In genomic region chr13:110155072-110155471, GRCh38 we compare ENCODE assay signal across 20 cellular contexts.
DNase-seq lines count a peak whose midpoint lies in the region; ATAC-seq and TF ChIP-seq lines count a peak whose summit lies in the region.
"Had no signal": no experiment of that assay in that cellular context is flagged by ENCODE, and none has a peak within 500 bp of the region (broad histone marks: within the 10 kb centered on the region; RNA-seq: fewer than 3 reads in every experiment).

No MANE protein-coding gene starts in this region.

- TF ChIP-seq POLR2A in IMR-90 (IDR thresholded peaks at IDR 0.05; ENCODE audit: low read depth, low read length) = no peak
- TF ChIP-seq POLR2A in gastroesophageal sphincter (IDR thresholded peaks at IDR 0.05) = no peak
- no peak for TF ChIP-seq POLR2A in tibial nerve (IDR thresholded peaks at IDR 0.05)

- no peak overlapping the region for H4K91ac ChIP-seq in IMR-90 (ENCODE audit: insufficient read depth, low read depth, low read length)

- H2AK9ac ChIP-seq in IMR-90 (replicated peaks; ENCODE audit: low read depth, low read length, poor library complexity) = no peak overlapping the region

- H3K9ac ChIP-seq in IMR-90 (ENCODE audit: low read depth, low read length) = no peak overlapping the region
- H3K9ac ChIP-seq: BLaER1 treated with 17β-estradiol and CSF1 and Interleukin-3, amounts not matched to agents 10 nM and 100 nM had no signal

- no peak for TF ChIP-seq CTCF in GM23338 (conservative IDR thresholded peaks at IDR 0.05; ENCODE audit: low read depth in 2 of 2)
- TF ChIP-seq CTCF in IMR-90 (conservative IDR thresholded peaks at IDR 0.05; ENCODE audit: low read depth, low read length) = no peak
- TF ChIP-seq CTCF in gastroesophageal sphincter (IDR thresholded peaks at IDR 0.05) = no peak
- TF ChIP-seq CTCF in osteocyte (IDR thresholded peaks at IDR 0.05) = no peak
- no peak for TF ChIP-seq CTCF in tibial nerve (IDR thresholded peaks at IDR 0.05)
- TF ChIP-seq CTCF in omental fat pad (IDR thresholded peaks at IDR 0.05) = no peak

- no peak overlapping the region; the same call in 1 of the 2 replicates for H3K4ac ChIP-seq in IMR-90 (ENCODE audit: low read depth, low read length)

- H3K27ac Mint-ChIP-seq in GM23338 = no peak overlapping the region
- H3K27ac Mint-ChIP-seq in osteocyte (ENCODE audit: unreplicated experiment) = peak overlapping the region; percentile 47
- H3K27ac Mint-ChIP-seq: HFFc6 had no signal

- peaks cover 8 to 34% of the 10 kb centered on the region in 2 experiments; a peak in 3 of 4 replicates for H3K79me1 ChIP-seq in IMR-90 (ENCODE audit: low read depth in 1 of 2, low read length in 2 of 2)

- H3K4me1 Mint-ChIP-seq in GM23338 = peaks cover 8% of the 10 kb centered on the region
- peaks cover 4% of the 10 kb centered on the region for H3K4me1 Mint-ChIP-seq in osteocyte (ENCODE audit: unreplicated experiment)

- H2BK120ac ChIP-seq in IMR-90 (ENCODE audit: low read depth, low read length) = no peak overlapping the region

- no peak overlapping the region for H4K8ac ChIP-seq in IMR-90 (ENCODE audit: low read depth in 2 of 2, low read length in 2 of 2)

- no peak overlapping the region for H3K4me3 Mint-ChIP-seq in GM23338
- H3K4me3 Mint-ChIP-seq in osteocyte (ENCODE audit: unreplicated experiment) = no peak overlapping the region
- H3K4me3 Mint-ChIP-seq: HFFc6 had no signal

- intact Hi-C loops in IMR-90 (cut with micrococcal nuclease) = no loop called here

- no peak overlapping the region for H3K56ac ChIP-seq in IMR-90 (ENCODE audit: extremely low read depth, insufficient read depth, low read length)

- no peak overlapping the region for H2BK15ac ChIP-seq in IMR-90 (ENCODE audit: low read depth, low read length)

- H3K36me3 ChIP-seq in GM23338 (ENCODE audit: insufficient read depth) = peaks cover 19% of the 10 kb centered on the region; the same call in 1 of the 2 replicates
- H3K36me3 ChIP-seq in IMR-90 (ENCODE audit: control insufficient read depth, insufficient read depth, low read length) = peaks cover 74% of the 10 kb centered on the region
- H3K36me3 ChIP-seq in gastroesophageal sphincter = peaks cover 5 to 100% of the 10 kb centered on the region in 2 donors
- H3K36me3 ChIP-seq in tibial nerve = peaks cover 0 to 95% (median 5%) of the 10 kb centered on the region in 3 donors
- H3K36me3 ChIP-seq: BLaER1 treated with 17β-estradiol and CSF1 and Interleukin-3, amounts not matched to agents 10 nM and 100 nM; MG63 had no signal

- peak; percentile 77 for ATAC-seq in GM23338
- no peak for ATAC-seq in IMR-90 (ENCODE audit: low read depth)
- no peak for ATAC-seq in gastroesophageal sphincter
- ATAC-seq in omental fat pad (ENCODE audit: low FRiP score) = no peak

- dilution Hi-C loops in IMR-90 (cut with HindIII; ENCODE audit: low sequenced_read_pairs, unreplicated experiment) = no loop called here

- H3K4me3 ChIP-seq in GM23338 = no peak overlapping the region
- H3K4me3 ChIP-seq in IMR-90 (ENCODE audit: insufficient read depth, low read depth, low read length) = no peak overlapping the region
- no peak overlapping the region for H3K4me3 ChIP-seq in gastroesophageal sphincter
- H3K4me3 ChIP-seq in tibial nerve = no peak overlapping the region
- H3K4me3 ChIP-seq: BLaER1 treated with 17β-estradiol and CSF1 and Interleukin-3, amounts not matched to agents 10 nM and 100 nM; MG63; Peyer's patch; SJSA1 had no signal

- H3K27me3 ChIP-seq in GM23338 (ENCODE audit: insufficient read depth) (no peaks in the 10 kb centered on the region), IMR-90 (ENCODE audit: control insufficient read depth, insufficient read depth, low read length) (no peaks in the 10 kb centered on the region), gastroesophageal sphincter (no peaks in the 10 kb centered on the region), tibial nerve (no peaks in the 10 kb centered on the region)
- H3K27me3 ChIP-seq: BLaER1 treated with 17β-estradiol and CSF1 and Interleukin-3, amounts not matched to agents 10 nM and 100 nM; MG63; Peyer's patch; SJSA1 had no signal

- no peaks in the 10 kb centered on the region for H3K4me1 ChIP-seq in GM23338 (ENCODE audit: insufficient read depth)
- peaks cover 9% of the 10 kb centered on the region for H3K4me1 ChIP-seq in IMR-90 (ENCODE audit: control insufficient read depth, insufficient read depth, low read length)
- peaks cover 0 to 22% (median 0%) of the 10 kb centered on the region in 3 donors for H3K4me1 ChIP-seq in gastroesophageal sphincter
- peaks cover 0 to 10% (median 2%) of the 10 kb centered on the region in 4 donors for H3K4me1 ChIP-seq in tibial nerve
- H3K4me1 ChIP-seq: Peyer's patch, SJSA1 had no signal

- no TSS peak for BruUV-seq in IMR-90 (replicated peaks; lab: Mats Ljungman, UMichigan)

- 92% methylated on average over 5 of the region's 14 CpGs; no CpG with 5 or more reads in 1 of the 2 experiments for WGBS in IMR-90 (ENCODE audit: extremely low coverage in 2 of 2, insufficient read length in 1 of 2), 2 experiments
- WGBS in gastroesophageal sphincter (ENCODE audit: low coverage in 1 of 2), 2 donors = 85 to 90% methylated on average over 3 to 6 of the region's 14 CpGs
- WGBS in tibial nerve, 2 donors = 95% methylated on average over 12 to 14 of the region's 14 CpGs

- H2BK20ac ChIP-seq in IMR-90 (ENCODE audit: low read depth, low read length) = no peak overlapping the region

- H3K9me3 ChIP-seq in IMR-90 (ENCODE audit: control insufficient read depth, insufficient read depth, low read length) (peaks cover 5% of the 10 kb centered on the region), gastroesophageal sphincter (no peaks in the 10 kb centered on the region), tibial nerve (no peaks in the 10 kb centered on the region)
- H3K9me3 ChIP-seq: Peyer's patch, SJSA1 had no signal

- no peaks in the 10 kb centered on the region for H3K79me2 ChIP-seq in GM23338 (replicated peaks; ENCODE audit: insufficient read depth)

- H4K20me1 ChIP-seq in GM23338 (replicated peaks; ENCODE audit: insufficient read depth) (no peaks in the 10 kb centered on the region), IMR-90 (ENCODE audit: insufficient read depth, low read length) (peaks cover 8% of the 10 kb centered on the region; the same call in 1 of the 2 replicates)
- H4K20me1 ChIP-seq: BLaER1 treated with 17β-estradiol and CSF1 and Interleukin-3, amounts not matched to agents 10 nM and 100 nM had no signal

- H3K18ac ChIP-seq in IMR-90 (ENCODE audit: low read depth, low read length) = no peak overlapping the region

- H2AFZ ChIP-seq in GM23338 (no peak overlapping the region), IMR-90 (replicated peaks; ENCODE audit: low read length, poor library complexity) (peak overlapping the region; percentile 27)

- H3K27me3 Mint-ChIP-seq in GM23338 (ENCODE audit: insufficient read depth, low read depth, poor library complexity) = peaks cover 2% of the 10 kb centered on the region
- H3K27me3 Mint-ChIP-seq in osteocyte (ENCODE audit: unreplicated experiment) = no peaks in the 10 kb centered on the region
- H3K27me3 Mint-ChIP-seq: IgD-negative memory B cell had no signal

- POLR2A ChIA-PET in IMR-90 (lab: Charles Lee; ENCODE audit: unreplicated experiment) = no interaction called here

- no peaks in the 10 kb centered on the region for H3K9me2 ChIP-seq in GM23338 (ENCODE audit: insufficient read depth)

- in situ Hi-C loops in IMR-90 (cut with MboI; ENCODE audit: low sequenced_read_pairs) = no loop called here

- no peak overlapping the region for H4K5ac ChIP-seq in IMR-90 (ENCODE audit: low read depth, low read length)

- H3K27ac ChIP-seq in GM23338 (ENCODE audit: low read depth) (no peak overlapping the region), IMR-90 (ENCODE audit: insufficient read depth, low read length) (no peak overlapping the region), gastroesophageal sphincter (peak overlapping the region in 3 of 4 donors; percentile 24 to 73 (median 33)), tibial nerve (no peak overlapping the region)
- H3K27ac ChIP-seq: BLaER1 treated with 17β-estradiol and CSF1 and Interleukin-3, amounts not matched to agents 10 nM and 100 nM; Peyer's patch; SJSA1 had no signal

- H2AK5ac ChIP-seq in IMR-90 (ENCODE audit: low read depth, low read length) = no peak overlapping the region

- no peak overlapping the region for H2BK5ac ChIP-seq in IMR-90 (ENCODE audit: low read depth, low read length, poor library complexity, severe bottlenecking)

- no peaks in the 10 kb centered on the region for H3F3A ChIP-seq in GM23338 (replicated peaks; ENCODE audit: low read depth)

- no peak overlapping the region for H3K4me2 ChIP-seq in GM23338
- H3K4me2 ChIP-seq in IMR-90 (ENCODE audit: low read depth, low read length) = no peak overlapping the region
- H3K4me2 ChIP-seq: BLaER1 treated with 17β-estradiol and CSF1 and Interleukin-3, amounts not matched to agents 10 nM and 100 nM had no signal

- H3K9me3 Mint-ChIP-seq in GM23338 (no peaks in the 10 kb centered on the region), osteocyte (ENCODE audit: unreplicated experiment) (no peaks in the 10 kb centered on the region)

- H3K14ac ChIP-seq in IMR-90 (replicated peaks; ENCODE audit: low read depth, low read length) = no peak overlapping the region

- no peak for TF ChIP-seq EP300 in gastroesophageal sphincter (IDR thresholded peaks at IDR 0.05)
- no peak for TF ChIP-seq EP300 in tibial nerve (IDR thresholded peaks at IDR 0.05)

- peaks cover 7% of the 10 kb centered on the region; the same call in 1 of the 2 replicates for H3K9me1 ChIP-seq in IMR-90 (ENCODE audit: insufficient read depth, low read length)

- no peak for TF ChIP-seq RAD21 in IMR-90 (IDR thresholded peaks at IDR 0.05; ENCODE audit: low read length)

- H3K36me3 Mint-ChIP-seq in GM23338 (ENCODE audit: low read depth) (peaks cover 33% of the 10 kb centered on the region), osteocyte (ENCODE audit: unreplicated experiment) (peaks cover 73% of the 10 kb centered on the region)
- H3K36me3 Mint-ChIP-seq: IgD-negative memory B cell had no signal

- CTCF ChIA-PET in IMR-90 (lab: Yijun Ruan, JAX) = interaction anchor here (1.0 kb wide), 1 partner anchor 9 kb away, joined by 3 read pairs; no protein-coding TSS in a partner anchor

- H3K23ac ChIP-seq in IMR-90 (ENCODE audit: low read depth, low read length) = no peak overlapping the region

- DNase-seq in GM23338 (ENCODE audit: low spot score) (no peak), IMR-90 (no peak), osteocyte (ENCODE audit: extremely low spot score, unreplicated experiment) (no peak), tibial nerve (ENCODE audit: low spot score in 2 of 2) (no peak), omental fat pad (ENCODE audit: low spot score) (no peak), C1 segment of cervical spinal cord (lab: John Stamatoyannopoulos, UW) (no peak)
- DNase-seq in activated CD4-positive, alpha-beta T cell treated with anti-CD3 and anti-CD28 coated beads for 48 hours = no peak
- DNase-seq: HFFc6; Karpas-422; MG63; NCI-H1092; NCI-H1436 treated with DMSO at 0.1 percent for 48 hours; NCI-H2081; NCI-H748 treated with DMSO at 0.1 percent for 48 hours; NK-92 treated with Interleukin-12 subunit alpha and Interleukin-12 subunit beta, amount 100 ng/mL, for 24 hours; Peyer's patch had no signal

TF ChIP-seq in GM23338, 12 proteins besides CTCF, POLR2A, EP300 and RAD21 (continues in another document):
- no peak for TF ChIP-seq EZH2 (IDR thresholded peaks at IDR 0.05; ENCODE audit: low read depth, unreplicated experiment)
- TF ChIP-seq ZNF114 (CRISPR knock-in tag; IDR thresholded peaks at IDR 0.05) = no peak

TF ChIP-seq in IMR-90, 13 proteins besides CTCF, POLR2A, EP300 and RAD21 (continues in another document):
- no peak for TF ChIP-seq CEBPB (IDR thresholded peaks at IDR 0.05; ENCODE audit: low read depth, low read length)

Comparison
In these comparisons a context has a peak if more than half of its experiments do, and no peak if none do; other contexts are left out.
1. H3K27ac ChIP-seq: peak in gastroesophageal sphincter (3 of 4); none in GM23338 (single experiment), IMR-90 (single experiment) and tibial nerve (0 of 4).